ENCODE assay signal across 34 cellular contexts in the genomic region with DNA sequence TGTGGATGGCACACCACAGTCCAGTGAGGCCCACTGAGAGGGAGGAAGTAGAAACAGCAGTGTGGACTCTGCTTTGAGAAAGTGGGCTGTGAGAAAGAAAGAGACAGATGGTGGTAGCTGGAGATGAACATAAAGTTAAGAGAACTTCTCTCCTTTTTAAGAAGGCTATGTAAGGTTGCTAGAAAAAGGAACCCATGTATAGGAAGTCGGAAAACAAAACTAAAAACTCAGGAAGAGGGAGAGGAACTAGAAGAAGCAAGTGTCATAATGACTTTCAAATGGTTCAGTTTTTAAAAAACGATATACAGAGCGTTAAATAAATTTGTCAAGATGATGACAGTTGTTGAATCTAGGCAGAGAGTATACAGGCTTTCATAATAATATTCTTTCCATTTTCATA. TPM values are rescaled to one million over a fixed set of nuclear protein-coding genes. Genes with fewer than 3 reads are reported as not detected.
A peak's percentile ranks its signal among the peaks of the same experiment; 100 is the strongest.
DNase-seq lines count a peak whose midpoint lies in the region; ATAC-seq and TF ChIP-seq lines count a peak whose summit lies in the region.
"Had no signal": no experiment of that assay in that cellular context is flagged by ENCODE, and none has a peak within 500 bp of the region (broad histone marks: within the 10 kb centered on the region; RNA-seq: fewer than 3 reads in every experiment).

No MANE protein-coding gene starts in this region.

- H3K4me1 ChIP-seq in neural progenitor cell: no peaks in the 10 kb centered on the region
- H3K4me1 ChIP-seq: A549, BE2C, colonic mucosa, prostate gland, sigmoid colon, testis had no signal

- H3K27ac Mint-ChIP-seq in IgD-negative memory B cell (peak overlapping the region in 2 of 3 donors; percentile 2 to 67), neural progenitor cell (no peak overlapping the region)
- no peak overlapping the region for H3K27ac Mint-ChIP-seq in activated CD8-positive, alpha-beta T cell treated with anti-CD3 and anti-CD28 coated beads, Interleukin-2, amount 10 ng/mL, durations not matched to agents 7 days and 5 days
- H3K27ac Mint-ChIP-seq: activated CD4-positive, alpha-beta T cell treated with anti-CD3 and anti-CD28 coated beads, Interleukin-2, amount 10 ng/mL, durations not matched to agents 24 days and 14 days; activated naive CD4-positive, alpha-beta T cell treated with anti-CD3 and anti-CD28 coated beads for 36 hours; activated T-cell treated with anti-CD3 and anti-CD28 coated beads, Interleukin-2, amount 50 U/mL, for 72 hours; effector memory CD8-positive, alpha-beta T cell; H9 had no signal

- H3K4me3 Mint-ChIP-seq in IgD-negative memory B cell: no peak overlapping the region
- no peak overlapping the region for H3K4me3 Mint-ChIP-seq in neural progenitor cell
- no peak overlapping the region for H3K4me3 Mint-ChIP-seq in activated CD8-positive, alpha-beta T cell treated with anti-CD3 and anti-CD28 coated beads, Interleukin-2, amount 10 ng/mL, durations not matched to agents 7 days and 5 days
- H3K4me3 Mint-ChIP-seq: activated CD4-positive, alpha-beta T cell treated with anti-CD3 and anti-CD28 coated beads, Interleukin-2, amount 10 ng/mL, durations not matched to agents 24 days and 14 days; activated naive CD4-positive, alpha-beta T cell treated with anti-CD3 and anti-CD28 coated beads for 36 hours; activated T-cell treated with anti-CD3 and anti-CD28 coated beads, Interleukin-2, amount 50 U/mL, for 72 hours; effector memory CD8-positive, alpha-beta T cell; H9 had no signal

- WGBS in adipose tissue, 3 donors: 44 to 88% (median 61%) methylated on average over 3 of the region's 3 CpGs

- no peaks in the 10 kb centered on the region for H3K79me2 ChIP-seq in neural progenitor cell (ENCODE audit: low read depth)

- no peak for ATAC-seq in activated CD8-positive, alpha-beta T cell treated with anti-CD3 and anti-CD28 coated beads, Interleukin-2, amount 10 ng/mL, durations not matched to agents 7 days and 5 days
- ATAC-seq in HG03159 (IDR thresholded peaks at IDR 0.05; ENCODE audit: unreplicated experiment) (no peak), GM18858 (IDR thresholded peaks at IDR 0.05; ENCODE audit: unreplicated experiment) (no peak)
- ATAC-seq: A549; activated T-cell treated with anti-CD3 and anti-CD28 coated beads, Interleukin-2, amount 50 U/mL, for 72 hours; effector memory CD8-positive, alpha-beta T cell; Panc1 had no signal

- H3K27ac ChIP-seq in adipose tissue (ENCODE audit: low read depth, low read length) (peak overlapping the region; percentile 51), neural progenitor cell (no peak overlapping the region)
- H3K27ac ChIP-seq: A549, colonic mucosa, prostate gland, sigmoid colon, testis had no signal

- peak overlapping the region; percentile 38 for H2AFZ ChIP-seq in neural progenitor cell (replicated peaks)

- no peak overlapping the region for H3K4me3 ChIP-seq in neural progenitor cell
- H3K4me3 ChIP-seq: A549, colonic mucosa, prostate gland, sigmoid colon, testis had no signal

- CTCF ChIA-PET in activated CD8-positive, alpha-beta T cell treated with anti-CD3 and anti-CD28 coated beads, Interleukin-2, amount 10 ng/mL, durations not matched to agents 7 days and 5 days (lab: Charles Lee): interaction anchor here (1.7 kb wide), 1 partner anchor 168 kb away, joined by 5 read pairs; no protein-coding TSS in a partner anchor

- no peaks in the 10 kb centered on the region for H3K27me3 ChIP-seq in neural progenitor cell
- H3K27me3 ChIP-seq: BE2C, colonic mucosa, sigmoid colon, testis had no signal

- no peaks in the 10 kb centered on the region for H3K36me3 ChIP-seq in neural progenitor cell
- H3K36me3 ChIP-seq: BE2C, colonic mucosa, prostate gland, sigmoid colon had no signal

- H3K9ac ChIP-seq in neural progenitor cell: no peak overlapping the region

- peaks cover 11 to 13% (median 12%) of the 10 kb centered on the region in 3 donors for H3K4me1 Mint-ChIP-seq in IgD-negative memory B cell
- H3K4me1 Mint-ChIP-seq in neural progenitor cell: no peaks in the 10 kb centered on the region
- H3K4me1 Mint-ChIP-seq in activated CD8-positive, alpha-beta T cell treated with anti-CD3 and anti-CD28 coated beads, Interleukin-2, amount 10 ng/mL, durations not matched to agents 7 days and 5 days (ENCODE audit: low read depth): no peaks in the 10 kb centered on the region
- H3K4me1 Mint-ChIP-seq: H9 had no signal

- DNase-seq in Ammon's horn (ENCODE audit: low spot score) (peak; percentile 10), neural progenitor cell (ENCODE audit: low spot score) (no peak)
- no peak for DNase-seq in stimulated activated CD4-positive, alpha-beta T cell treated with anti-CD3 and anti-CD28 coated beads, Interleukin-4, amount 100 ng/mL, for 24 hours
- no peak for DNase-seq in activated CD8-positive, alpha-beta T cell treated with anti-CD3 and anti-CD28 coated beads, Interleukin-2, amount 10 ng/mL, durations not matched to agents 7 days and 5 days
- DNase-seq: activated CD4-positive, alpha-beta T cell treated with anti-CD3 and anti-CD28 coated beads, Interleukin-2, amount 10 ng/mL, durations not matched to agents 24 days and 14 days; activated naive CD4-positive, alpha-beta T cell treated with anti-CD3 and anti-CD28 coated beads for 36 hours; activated T-cell treated with anti-CD3 and anti-CD28 coated beads, Interleukin-2, amount 50 U/mL, for 72 hours; BE2C; colonic mucosa; effector memory CD8-positive, alpha-beta T cell; H9; head of caudate nucleus; Karpas-422; kidney; mammary epithelial cell; NCI-H1048; NCI-H1694; NCI-H510A; SHP77; sigmoid colon; stimulated activated CD4-positive, alpha-beta T cell treated with anti-CD3 and anti-CD28 coated beads, Interleukin-15, amount 100 ng/mL, for 24 hours; stimulated activated naive CD4-positive, alpha-beta T cell; T1000; testis had no signal

- H3K9me3 Mint-ChIP-seq in IgD-negative memory B cell (no peaks in the 10 kb centered on the region), neural progenitor cell (peaks cover 2% of the 10 kb centered on the region)
- peaks cover 3% of the 10 kb centered on the region for H3K9me3 Mint-ChIP-seq in activated CD8-positive, alpha-beta T cell treated with anti-CD3 and anti-CD28 coated beads, Interleukin-2, amount 10 ng/mL, durations not matched to agents 7 days and 5 days (ENCODE audit: insufficient read depth)
- H3K9me3 Mint-ChIP-seq: activated naive CD4-positive, alpha-beta T cell treated with anti-CD3 and anti-CD28 coated beads for 36 hours; effector memory CD8-positive, alpha-beta T cell had no signal

- H3F3A ChIP-seq in neural progenitor cell (ENCODE audit: low read depth): no peaks in the 10 kb centered on the region

- no peaks in the 10 kb centered on the region for H3K9me3 ChIP-seq in neural progenitor cell (ENCODE audit: low read depth)
- H3K9me3 ChIP-seq: BE2C, colonic mucosa, prostate gland, sigmoid colon, testis had no signal

- H4K20me1 ChIP-seq in neural progenitor cell (ENCODE audit: low read depth): no peaks in the 10 kb centered on the region

- TF ChIP-seq CTCF in neural progenitor cell (IDR thresholded peaks at IDR 0.05): no peak

- POLR2A ChIA-PET in activated CD8-positive, alpha-beta T cell treated with anti-CD3 and anti-CD28 coated beads, Interleukin-2, amount 10 ng/mL, durations not matched to agents 7 days and 5 days (lab: Charles Lee): no interaction called here

- H3K4me2 ChIP-seq in neural progenitor cell: no peak overlapping the region
- H3K4me2 ChIP-seq: A549 had no signal

- H3K36me3 Mint-ChIP-seq in IgD-negative memory B cell (peaks cover 2% of the 10 kb centered on the region), neural progenitor cell (no peaks in the 10 kb centered on the region)
- peaks cover 2% of the 10 kb centered on the region for H3K36me3 Mint-ChIP-seq in activated CD8-positive, alpha-beta T cell treated with anti-CD3 and anti-CD28 coated beads, Interleukin-2, amount 10 ng/mL, durations not matched to agents 7 days and 5 days (ENCODE audit: low read depth)

- H3K27me3 Mint-ChIP-seq in IgD-negative memory B cell (peaks cover 5% of the 10 kb centered on the region), neural progenitor cell (ENCODE audit: insufficient read depth, low read depth) (peaks cover 4% of the 10 kb centered on the region)
- peaks cover 25% of the 10 kb centered on the region for H3K27me3 Mint-ChIP-seq in activated CD8-positive, alpha-beta T cell treated with anti-CD3 and anti-CD28 coated beads, Interleukin-2, amount 10 ng/mL, durations not matched to agents 7 days and 5 days (ENCODE audit: low read depth)

RNA-seq across cellular contexts. Expression of gene GMNN, which starts 25.4 kb away (rescaled TPM):
- 7.7 TPM for polyA plus RNA-seq in IgD-negative memory B cell
- polyA plus RNA-seq in adipose tissue: 10 to 100 TPM in 2 of 3 donors, 1 to 10 TPM in 1; 6.5 to 54.4 (median 20.6) TPM
- total RNA-seq in neural progenitor cell (ENCODE audit: low replicate concordance): 69.1 and 98.5 TPM in 2 replicates
- total RNA-seq in activated CD8-positive, alpha-beta T cell treated with anti-CD3 and anti-CD28 coated beads, Interleukin-2, amount 10 ng/mL, durations not matched to agents 7 days and 5 days: 10 to 100 TPM; 87.0 to 88.4 TPM

RNA-seq across cellular contexts. Expression of gene C6orf62, which starts 30.3 kb away (rescaled TPM):
- polyA plus RNA-seq in IgD-negative memory B cell: 102 TPM
- 10 to 100 TPM; 40.9 to 48.3 (median 41.1) TPM for polyA plus RNA-seq in adipose tissue
- 71.5 and 82.3 TPM in 2 replicates for total RNA-seq in neural progenitor cell (ENCODE audit: low replicate concordance)
- 100 to 1,000 TPM; 121 to 128 TPM for total RNA-seq in activated CD8-positive, alpha-beta T cell treated with anti-CD3 and anti-CD28 coated beads, Interleukin-2, amount 10 ng/mL, durations not matched to agents 7 days and 5 days

RNA-seq across cellular contexts. Expression of gene ARMH2, which starts 49.4 kb away (rescaled TPM):
- polyA plus RNA-seq in IgD-negative memory B cell (0.50 TPM), adipose tissue (not detected)
- not detected in 2 replicates for total RNA-seq in neural progenitor cell (ENCODE audit: low replicate concordance)
- total RNA-seq in activated CD8-positive, alpha-beta T cell treated with anti-CD3 and anti-CD28 coated beads, Interleukin-2, amount 10 ng/mL, durations not matched to agents 7 days and 5 days: 1 to 10 TPM in 1 of 2 experiments, under 1 TPM in 1; 0.97 to 1.7 TPM
- total RNA-seq: activated naive CD4-positive, alpha-beta T cell treated with anti-CD3 and anti-CD28 coated beads for 36 hours; activated T-cell treated with anti-CD3 and anti-CD28 coated beads, Interleukin-2, amount 50 U/mL, for 72 hours; colonic mucosa; fibroblast of villous mesenchyme; G401; H9; kidney; mammary epithelial cell; prostate gland; sigmoid colon had no signal
- polyA plus RNA-seq: A549, esophagus, mammary epithelial cell had no signal

Comparison
In these comparisons a context has a peak if more than half of its experiments do, and no peak if none do; other contexts are left out.
1. H3K27ac Mint-ChIP-seq: peak in IgD-negative memory B cell (2 of 3); none in neural progenitor cell (single experiment) and activated CD8-positive, alpha-beta T cell treated with anti-CD3 and anti-CD28 coated beads, Interleukin-2, amount 10 ng/mL, durations not matched to agents 7 days and 5 days (single experiment).